ENCODE assay signal across 16 cellular contexts in genomic region chr5:35212006-35212982, GRCh38. TPM values are rescaled to one million over a fixed set of nuclear protein-coding genes. Genes with fewer than 3 reads are reported as not detected.
DNase-seq lines count a peak whose midpoint lies in the region; ATAC-seq and TF ChIP-seq lines count a peak whose summit lies in the region.
"Had no signal": no experiment of that assay in that cellular context is flagged by ENCODE, and none has a peak within 500 bp of the region (broad histone marks: within the 10 kb centered on the region; RNA-seq: fewer than 3 reads in every experiment).

No MANE protein-coding gene starts in this region.

- H3K4me3 ChIP-seq in GM06990 (replicated peaks; ENCODE audit: low read depth, low read length) (no peak overlapping the region), GM23248 (no peak overlapping the region), brain microvascular endothelial cell (ENCODE audit: low read depth, low read length) (no peak overlapping the region)
- H3K4me3 ChIP-seq: psoas muscle had no signal

- H3K27ac ChIP-seq in GM23248 (no peak overlapping the region), brain microvascular endothelial cell (no peak overlapping the region)
- H3K27ac ChIP-seq: psoas muscle had no signal

- no peaks in the 10 kb centered on the region for H3K9me3 ChIP-seq in GM23248 (ENCODE audit: low read depth)
- H3K9me3 ChIP-seq: psoas muscle had no signal

- no peaks in the 10 kb centered on the region for H3K36me3 ChIP-seq in GM06990 (ENCODE audit: control insufficient read depth, insufficient read depth, low read length)
- H3K36me3 ChIP-seq in GM23248 (ENCODE audit: low read depth), result no peaks in the 10 kb centered on the region
- H3K36me3 ChIP-seq in brain microvascular endothelial cell (replicated peaks), result no peaks in the 10 kb centered on the region

- no peak overlapping the region for H3K4me2 ChIP-seq in GM23248 (ENCODE audit: unreplicated experiment)

- H3K27me3 ChIP-seq in GM06990 (replicated peaks; ENCODE audit: control insufficient read depth, insufficient read depth, low read length) (no peaks in the 10 kb centered on the region), GM23248 (replicated peaks; ENCODE audit: insufficient read depth) (no peaks in the 10 kb centered on the region), brain microvascular endothelial cell (replicated peaks) (no peaks in the 10 kb centered on the region)

- no peaks in the 10 kb centered on the region for H3K79me2 ChIP-seq in GM23248 (ENCODE audit: insufficient read depth)

- peak; percentile 59 for DNase-seq in GM06990 (ENCODE audit: extremely low read depth, insufficient read length)
- no peak for DNase-seq in NCI-H774 (lab: John Stamatoyannopoulos, UW)
- no peak for DNase-seq in GM23248
- DNase-seq in brain microvascular endothelial cell, result no peak
- DNase-seq in 8988T, result no peak
- DNase-seq: activated CD8-positive, alpha-beta memory T cell treated with anti-CD3 and anti-CD28 coated beads, Interleukin-2, amount 50 U/mL, for 4 hours; AML-193; caudate nucleus; IMR-90; NCI-H510A; psoas muscle; T-helper 1 cell had no signal

- no peaks in the 10 kb centered on the region for H4K20me1 ChIP-seq in GM23248 (ENCODE audit: insufficient read depth)

- 56 to 58% methylated on average over 4 of the region's 4 CpGs for WGBS in GM23248 (ENCODE audit: low coverage in 1 of 2, low lambda C conversion rate in 2 of 2, missing lambda C conversion rate in 2 of 2), 2 experiments

- H3K4me1 ChIP-seq in GM23248 (ENCODE audit: insufficient read depth), result no peaks in the 10 kb centered on the region
- H3K4me1 ChIP-seq: psoas muscle had no signal

- no peak overlapping the region for H3K9ac ChIP-seq in GM23248

- TF ChIP-seq CTCF in GM06990 (IDR thresholded peaks at IDR 0.05; ENCODE audit: insufficient read depth, low read length, poor library complexity, severe bottlenecking) (no peak), brain microvascular endothelial cell (IDR thresholded peaks at IDR 0.05; ENCODE audit: low read depth, low read length, missing control alignments) (no peak)

- no peaks in the 10 kb centered on the region for H3K9me2 ChIP-seq in GM23248 (ENCODE audit: insufficient read depth)

- H2AFZ ChIP-seq in GM23248, result no peak overlapping the region

- ATAC-seq in GM19328 (IDR thresholded peaks at IDR 0.05; ENCODE audit: unreplicated experiment), result peak; percentile 70
- ATAC-seq in HG02840 (IDR thresholded peaks at IDR 0.05; ENCODE audit: low FRiP score, unreplicated experiment), result peak; percentile 85
- peak; percentile 81 for ATAC-seq in HG03565 (IDR thresholded peaks at IDR 0.05; ENCODE audit: unreplicated experiment)
- ATAC-seq: left lobe of liver, psoas muscle had no signal

- in situ Hi-C loops in GM23248 (cut with MboI), result loop anchor here (25.0 kb wide), 1 partner anchor 725 kb away; the partner anchor contains the start of gene CAPSL
- in situ Hi-C loops in brain microvascular endothelial cell (cut with HindIII; ENCODE audit: low pct_ligation_motif_present, low sequenced_read_pairs), result no loop called here

- H3F3A ChIP-seq in GM23248 (ENCODE audit: insufficient read depth), result no peaks in the 10 kb centered on the region

RNA-seq across cellular contexts. Expression of gene PRLR, which starts 18.0 kb away (rescaled TPM):
- 5.8 and 14.2 TPM in 2 replicates for total RNA-seq in GM23248 (2014; rRNA removed; shearing (Covaris generic))
- 0.80 and 0.94 TPM in 2 replicates for polyA plus RNA-seq in GM23248 (2016; fragmentation: Nextera tagmentation; extraction: Ambion mirVana)
